ENCODE assay signal across 8 cellular contexts in the genomic region with DNA sequence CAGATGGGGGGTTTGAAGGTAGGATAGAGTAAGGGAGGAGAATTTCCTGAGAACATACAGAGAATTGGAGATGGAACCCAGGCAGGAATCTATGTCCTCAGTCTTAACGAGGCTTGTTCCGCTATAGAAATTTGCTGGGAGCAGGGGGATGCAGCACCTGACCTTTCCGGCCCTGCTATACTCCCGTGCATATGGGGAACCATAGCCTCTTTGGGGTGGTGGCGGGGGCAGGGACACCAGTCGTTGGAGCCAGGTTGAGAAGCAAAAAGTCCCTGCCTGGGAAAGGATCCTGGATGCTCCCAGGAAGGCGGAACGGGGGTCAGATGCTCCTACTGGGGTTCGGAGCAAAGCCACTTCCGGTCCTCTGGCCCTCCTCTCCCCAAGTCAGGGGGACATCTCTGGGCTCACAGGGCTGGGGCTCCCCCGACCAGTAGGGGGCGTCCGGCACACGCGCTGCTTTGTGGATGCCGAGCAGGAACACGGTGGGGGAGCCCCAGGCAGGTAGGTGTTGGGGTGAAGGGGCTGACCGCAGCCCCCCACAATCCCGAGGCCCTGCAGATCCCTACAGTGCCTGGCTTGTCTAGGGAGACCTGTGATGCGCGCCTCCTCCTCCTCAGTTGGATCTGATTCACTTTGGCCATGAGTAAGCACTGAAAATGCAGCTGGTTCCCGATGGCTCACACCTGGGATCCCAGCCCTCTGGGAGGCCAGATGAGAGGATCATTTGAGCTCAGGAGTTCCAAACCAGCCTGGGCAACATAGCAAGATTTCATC. TPM values are rescaled to one million over a fixed set of nuclear protein-coding genes. Genes with fewer than 3 reads are reported as not detected.
DNase-seq lines count a peak whose midpoint lies in the region; ATAC-seq, FAIRE-seq and TF ChIP-seq lines count a peak whose summit lies in the region.

No MANE protein-coding gene starts in this region.

- H4K20me1 ChIP-seq in HepG2 (ENCODE audit: insufficient read depth, low read length) = no peaks in the 10 kb centered on the region

- H3K79me2 ChIP-seq in HepG2 (ENCODE audit: insufficient read depth, low read length) = no peaks in the 10 kb centered on the region

- FAIRE-seq in HepG2 (lab: Jason Lieb, UNC) = no peak

- TF ChIP-seq EP300 in HepG2 (IDR thresholded peaks at IDR 0.05; ENCODE audit: low read depth in 2 of 2, low read length in 2 of 2) = no peak
- TF ChIP-seq EP300 in HepG2 (CRISPR knock-in tag; IDR thresholded peaks at IDR 0.05; ENCODE audit: borderline replicate concordance) = no peak

- POLR2A ChIA-PET in HepG2 (lab: Yijun Ruan, JAX) = interaction anchor here (1.1 to 1.4 kb wide), 3 partner anchors 15 to 36 kb away, joined by 4 to 5 read pairs (median 5); partner anchors contain the start of gene TFAP4

- TF ChIP-seq CTCF in HepG2 (CRISPR knock-in tag; IDR thresholded peaks at IDR 0.05) = peak; percentile 97

- no peak overlapping the region for H2AFZ ChIP-seq in HepG2 (ENCODE audit: low read length)

- no peak for TF ChIP-seq POLR2A in HepG2 (IDR thresholded peaks at IDR 0.05; ENCODE audit: insufficient read depth in 1 of 2, low read depth in 2 of 2, low read length in 2 of 2)

- in situ Hi-C loops in Caki2 (cut with HindIII; ENCODE audit: low pct_unique_long_range_greater_than_20kb, low sequenced_read_pairs) (no loop called here), HepG2 (cut with HindIII; ENCODE audit: extremely low pct_ligation_motif_present, low pct_unique_long_range_greater_than_20kb) (no loop called here)

- H3K27ac ChIP-seq in HepG2 (ENCODE audit: extremely low read length, insufficient read depth, low read length) = no peak overlapping the region

- no peaks in the 10 kb centered on the region for H3K9me3 ChIP-seq in HepG2 (ENCODE audit: low read length)

- peak overlapping the region; percentile 7 to 55 (median 21); a peak in 4 of 6 replicates for H3K4me3 ChIP-seq in HepG2 (replicated peaks in 1 of 3; ENCODE audit: insufficient read depth in 1 of 3, low read depth in 2 of 3, low read length in 3 of 3)

- no TSS peak for BruUV-seq in HepG2 (replicated peaks; lab: Mats Ljungman, UMichigan)

- TF ChIP-seq RAD21 in HepG2 (CRISPR knock-in tag; IDR thresholded peaks at IDR 0.05) = peak; percentile 88

- intact Hi-C loops in HepG2 (cut with micrococcal nuclease; ENCODE audit: unreplicated experiment) = loop anchor here (2.0 kb wide), 1 partner anchor 40 kb away; no protein-coding TSS in a partner anchor

- CTCF ChIA-PET in HepG2 (lab: Yijun Ruan, JAX; ENCODE audit: low intra/inter-chr PET ratio, low total read pairs) = interaction anchor here (1.7 to 5.5 kb wide), 3 partner anchors 22 to 41 kb away, joined by 4 to 43 read pairs (median 4); no protein-coding TSS in a partner anchor

- no peaks in the 10 kb centered on the region for H3K36me3 ChIP-seq in HepG2 (replicated peaks in 1 of 2; ENCODE audit: control insufficient read depth in 1 of 2, insufficient read depth in 2 of 2, low read length in 2 of 2)

- ATAC-seq in GM21526 (IDR thresholded peaks at IDR 0.05; ENCODE audit: low FRiP score, unreplicated experiment) (peak; percentile 56), HepG2 (peak; percentile 77), HG03565 (IDR thresholded peaks at IDR 0.05; ENCODE audit: unreplicated experiment) (no peak)

- H3K4me2 ChIP-seq in HepG2 (ENCODE audit: low read depth, low read length) = peak overlapping the region; percentile 72

- H3K27me3 ChIP-seq in HepG2 (ENCODE audit: control insufficient read depth in 1 of 2, insufficient read depth in 2 of 2, low read length in 2 of 2) = peaks cover 0 to 14% of the 10 kb centered on the region in 2 experiments; a peak in 4 of 5 replicates

- H3K9ac ChIP-seq in HepG2 (ENCODE audit: insufficient read depth, low read depth, low read length) = 0 out of 2 replicates have a peak overlapping the region, but pooled peaks have one; percentile 9

- 12% methylated on average over 10 of the region's 22 CpGs for WGBS in HepG2 (ENCODE audit: low lambda C conversion rate)

- peaks cover 65% of the 10 kb centered on the region for H3K4me1 ChIP-seq in HepG2 (ENCODE audit: insufficient read depth, low read length)

- peak; percentile 64 for DNase-seq in Caki2 (ENCODE audit: low read depth)
- DNase-seq in NCI-H1048 (lab: John Stamatoyannopoulos, UW) = peak; percentile 1
- DNase-seq in activated CD4-positive, alpha-beta T cell treated with anti-CD3 and anti-CD28 coated beads for 1 hour = peak; percentile 75
- peak; percentile 78 for DNase-seq in cerebellar cortex (ENCODE audit: low spot score)
- peak; percentile 55 for DNase-seq in HepG2 (ENCODE audit: low spot score)
- DNase-seq in stimulated activated CD8-positive, alpha-beta memory T cell treated with anti-CD3 and anti-CD28 coated beads, Interleukin-12 subunit alpha, Interleukin-12 subunit beta, amount 100 ng/mL, for 1 hour (ENCODE audit: low read depth) = peak; percentile 80

RNA-seq across cellular contexts. Expression of gene TFAP4, which starts 15.5 kb away (rescaled TPM):
- total RNA-seq in Caki2 (2014; rRNA removed; shearing (Covaris generic); ENCODE audit: low replicate concordance) = 35.1 TPM in 2 replicates
- total RNA-seq in HepG2 (2016; rRNA removed; fragmentation: Illumina TruSeq; extraction: Trizol) = 10.4 and 12.2 TPM in 2 replicates
- total RNA-seq in HepG2 (2016; cell fraction: cytosol; rRNA removed; fragmentation: Illumina TruSeq; extraction: Trizol; ENCODE audit: low read depth) = 22.0 and 26.0 TPM in 2 replicates
- total RNA-seq in HepG2 (2016; cell fraction: insoluble cytoplasmic fraction; rRNA removed; fragmentation: Illumina TruSeq; extraction: Trizol) = 8.6 and 13.4 TPM in 2 replicates
- 16.4 and 17.5 TPM in 2 replicates for total RNA-seq in HepG2 (2016; cell fraction: membrane; rRNA removed; fragmentation: Illumina TruSeq; extraction: Trizol)
- 6.4 and 7.5 TPM in 2 replicates for total RNA-seq in HepG2 (2016; cell fraction: nucleus; rRNA removed; fragmentation: Illumina TruSeq; extraction: Trizol)
- 13.0 and 15.6 TPM in 2 replicates for polyA plus RNA-seq in HepG2 (2011; rRNA removed)
- 4.7 and 8.9 TPM in 2 replicates for polyA plus RNA-seq in HepG2 (2011; cell fraction: cytosol; rRNA removed)
- polyA plus RNA-seq in HepG2 (2011; cell fraction: nucleus; rRNA removed) = 12.3 and 16.1 TPM in 2 replicates
- 9.9 and 12.9 TPM in 2 replicates for polyA plus RNA-seq in HepG2 (2012)
- polyA plus RNA-seq in HepG2 (2016; cell fraction: cytosol; fragmentation: Illumina TruSeq; extraction: Trizol; ENCODE audit: low read depth) = 4.9 and 5.3 TPM in 2 replicates
- 13.4 and 17.4 TPM in 2 replicates for polyA plus RNA-seq in HepG2 (2016; cell fraction: insoluble cytoplasmic fraction; fragmentation: Illumina TruSeq; extraction: Trizol; ENCODE audit: low read depth)
- polyA plus RNA-seq in HepG2 (2016; cell fraction: membrane; fragmentation: Illumina TruSeq; extraction: Trizol; ENCODE audit: low read depth) = 7.5 and 7.9 TPM in 2 replicates
- polyA plus RNA-seq in HepG2 (2016; cell fraction: nucleus; fragmentation: Illumina TruSeq; extraction: Trizol; ENCODE audit: insufficient read depth, low read depth) = 20.3 and 24.4 TPM in 2 replicates
- polyA minus RNA-seq in HepG2 (2011; rRNA and poly(A)+ RNA removed; ENCODE audit: low replicate concordance) = 36.2 and 88.6 TPM in 2 replicates
- polyA minus RNA-seq in HepG2 (2011; cell fraction: cytosol; rRNA and poly(A)+ RNA removed) = 18.4 and 24.2 TPM in 2 replicates
- 6.2 and 8.5 TPM in 2 replicates for polyA minus RNA-seq in HepG2 (2011; cell fraction: nucleus; rRNA and poly(A)+ RNA removed)

RNA-seq across cellular contexts. Expression of gene GLIS2, which starts 27.5 kb away (rescaled TPM):
- 5.7 and 7.4 TPM in 2 replicates for total RNA-seq in Caki2 (2014; rRNA removed; shearing (Covaris generic); ENCODE audit: low replicate concordance)
- 0.24 and 0.29 TPM in 2 replicates for total RNA-seq in HepG2 (2016; rRNA removed; fragmentation: Illumina TruSeq; extraction: Trizol)
- total RNA-seq in HepG2 (2016; cell fraction: cytosol; rRNA removed; fragmentation: Illumina TruSeq; extraction: Trizol; ENCODE audit: low read depth) = 1.0 and 1.1 TPM in 2 replicates
- 0.18 and 0.30 TPM in 2 replicates for total RNA-seq in HepG2 (2016; cell fraction: insoluble cytoplasmic fraction; rRNA removed; fragmentation: Illumina TruSeq; extraction: Trizol)
- total RNA-seq in HepG2 (2016; cell fraction: membrane; rRNA removed; fragmentation: Illumina TruSeq; extraction: Trizol) = 0.59 and 0.65 TPM in 2 replicates
- 0.34 and 0.63 TPM in 2 replicates for total RNA-seq in HepG2 (2016; cell fraction: nucleus; rRNA removed; fragmentation: Illumina TruSeq; extraction: Trizol)
- 0.28 and 0.39 TPM in 2 replicates for polyA plus RNA-seq in HepG2 (2011; rRNA removed)
- 0.17 and 0.18 TPM in 2 replicates for polyA plus RNA-seq in HepG2 (2011; cell fraction: cytosol; rRNA removed)
- 1.1 and 1.3 TPM in 2 replicates for polyA plus RNA-seq in HepG2 (2011; cell fraction: nucleus; rRNA removed)
- 0.91 and 2.0 TPM in 2 replicates for polyA plus RNA-seq in HepG2 (2012)
- 0.27 and 0.43 TPM in 2 replicates for polyA plus RNA-seq in HepG2 (2016; cell fraction: cytosol; fragmentation: Illumina TruSeq; extraction: Trizol; ENCODE audit: low read depth)
- 0.70 and 0.86 TPM in 2 replicates for polyA plus RNA-seq in HepG2 (2016; cell fraction: insoluble cytoplasmic fraction; fragmentation: Illumina TruSeq; extraction: Trizol; ENCODE audit: low read depth)
- polyA plus RNA-seq in HepG2 (2016; cell fraction: membrane; fragmentation: Illumina TruSeq; extraction: Trizol; ENCODE audit: low read depth) = 1.3 and 1.4 TPM in 2 replicates
- 1.6 and 1.8 TPM in 2 replicates for polyA plus RNA-seq in HepG2 (2016; cell fraction: nucleus; fragmentation: Illumina TruSeq; extraction: Trizol; ENCODE audit: insufficient read depth, low read depth)
- polyA minus RNA-seq in HepG2 (2011; rRNA and poly(A)+ RNA removed; ENCODE audit: low replicate concordance) = 0.44 and 3.2 TPM in 2 replicates
- polyA minus RNA-seq in HepG2 (2011; cell fraction: cytosol; rRNA and poly(A)+ RNA removed) = 0.18 and 0.99 TPM in 2 replicates
- 0.25 and 0.52 TPM in 2 replicates for polyA minus RNA-seq in HepG2 (2011; cell fraction: nucleus; rRNA and poly(A)+ RNA removed)

RNA-seq across cellular contexts. Expression of gene SRL, which starts 46.5 kb away (rescaled TPM):
- total RNA-seq in Caki2 (2014; rRNA removed; shearing (Covaris generic); ENCODE audit: low replicate concordance) = not detected in 2 replicates
- total RNA-seq in HepG2 (2016; rRNA removed; fragmentation: Illumina TruSeq; extraction: Trizol) = not detected in 2 replicates
- not detected in 2 replicates for total RNA-seq in HepG2 (2016; cell fraction: cytosol; rRNA removed; fragmentation: Illumina TruSeq; extraction: Trizol; ENCODE audit: low read depth)
- 0.02 TPM in 1 of 2 replicates, not detected in the other for total RNA-seq in HepG2 (2016; cell fraction: insoluble cytoplasmic fraction; rRNA removed; fragmentation: Illumina TruSeq; extraction: Trizol)
- total RNA-seq in HepG2 (2016; cell fraction: membrane; rRNA removed; fragmentation: Illumina TruSeq; extraction: Trizol) = not detected in 2 replicates
- total RNA-seq in HepG2 (2016; cell fraction: nucleus; rRNA removed; fragmentation: Illumina TruSeq; extraction: Trizol) = not detected in 2 replicates
- 0.04 and 0.05 TPM in 2 replicates for polyA plus RNA-seq in HepG2 (2011; rRNA removed)
- 0.04 and 0.05 TPM in 2 replicates for polyA plus RNA-seq in HepG2 (2011; cell fraction: cytosol; rRNA removed)
- 0.03 and 0.05 TPM in 2 replicates for polyA plus RNA-seq in HepG2 (2011; cell fraction: nucleus; rRNA removed)
- polyA plus RNA-seq in HepG2 (2012) = 0.05 and 0.16 TPM in 2 replicates
- not detected in 2 replicates for polyA plus RNA-seq in HepG2 (2016; cell fraction: cytosol; fragmentation: Illumina TruSeq; extraction: Trizol; ENCODE audit: low read depth)
- not detected in 2 replicates for polyA plus RNA-seq in HepG2 (2016; cell fraction: insoluble cytoplasmic fraction; fragmentation: Illumina TruSeq; extraction: Trizol; ENCODE audit: low read depth)
- polyA plus RNA-seq in HepG2 (2016; cell fraction: membrane; fragmentation: Illumina TruSeq; extraction: Trizol; ENCODE audit: low read depth) = not detected in 2 replicates
- polyA plus RNA-seq in HepG2 (2016; cell fraction: nucleus; fragmentation: Illumina TruSeq; extraction: Trizol; ENCODE audit: insufficient read depth, low read depth) = not detected in 2 replicates
- polyA minus RNA-seq in HepG2 (2011; rRNA and poly(A)+ RNA removed; ENCODE audit: low replicate concordance) = 0.08 TPM in 1 of 2 replicates, not detected in the other
- not detected in 2 replicates for polyA minus RNA-seq in HepG2 (2011; cell fraction: cytosol; rRNA and poly(A)+ RNA removed)
- not detected in 2 replicates for polyA minus RNA-seq in HepG2 (2011; cell fraction: nucleus; rRNA and poly(A)+ RNA removed)

Comparison
In these comparisons a context has a peak if more than half of its experiments do, and no peak if none do; other contexts are left out.
1. DNase-seq: peak in every context shown above with its lines; median percentile 80 in stimulated activated CD8-positive, alpha-beta memory T cell treated with anti-CD3 and anti-CD28 coated beads, Interleukin-12 subunit alpha, Interleukin-12 subunit beta, amount 100 ng/mL, for 1 hour; 78 in cerebellar cortex; 75 in activated CD4-positive, alpha-beta T cell treated with anti-CD3 and anti-CD28 coated beads for 1 hour; 64 in Caki2; 55 in HepG2; 1 in NCI-H1048.